Comparison of ENCODE assay signal across 10 cellular contexts in genomic region chr4:120261117-120261516, GRCh38.
"Had no signal": no experiment of that assay in that cellular context is flagged by ENCODE, and none has a peak within 500 bp of the region (broad histone marks: within the 10 kb centered on the region; RNA-seq: fewer than 3 reads in every experiment).

No MANE protein-coding gene starts in this region.

- H3K36me3 Mint-ChIP-seq: IgD-negative memory B cell had no signal

- H3K4me2 ChIP-seq: KMS-11 had no signal

- H3K4me1 Mint-ChIP-seq: IgD-negative memory B cell had no signal

- H3K4me1 ChIP-seq: HAP-1 had no signal

- DNase-seq: GM23248, H7, HFFc6, Karpas-422, KBM-7 had no signal

- H3K9me3 ChIP-seq: HAP-1 had no signal

- H3K4me3 ChIP-seq: GM23248, HAP-1 had no signal

- H3K4me3 Mint-ChIP-seq: HFFc6, IgD-negative memory B cell had no signal

- H3K27ac Mint-ChIP-seq: HFFc6, IgD-negative memory B cell had no signal

- H3K9ac ChIP-seq: GM23248, KMS-11 had no signal

- H3K36me3 ChIP-seq: HAP-1 had no signal

- H2AFZ ChIP-seq: GM23248 had no signal

- H3K27ac ChIP-seq: GM23248, HL-60, KMS-11 had no signal

- ATAC-seq: HCT116 had no signal
